In genomic region chr1:23910553-23911246, GRCh38 we compare ENCODE assay signal across 13 cellular contexts. TPM values are rescaled to one million over a fixed set of nuclear protein-coding genes. Genes with fewer than 3 reads are reported as not detected.
DNase-seq lines count a peak whose midpoint lies in the region; ATAC-seq and TF ChIP-seq lines count a peak whose summit lies in the region.
"Had no signal": no experiment of that assay in that cellular context is flagged by ENCODE, and none has a peak within 500 bp of the region (broad histone marks: within the 10 kb centered on the region; RNA-seq: fewer than 3 reads in every experiment).

No MANE protein-coding gene starts in this region.

- peak overlapping the region; percentile 98 for H3K4me3 Mint-ChIP-seq in activated B cell treated with CpG ODN at 0.5 μM for 24 hours
- H3K4me3 Mint-ChIP-seq in stimulated activated naive CD8-positive, alpha-beta T cell treated with anti-CD3 and anti-CD28 coated beads, Interleukin-15, amount 100 ng/mL, for 72 hours, result peak overlapping the region; percentile 63 to 79

- no peak for TF ChIP-seq CTCF in activated B cell treated with CpG ODN at 0.5 μM for 24 hours (IDR thresholded peaks at IDR 0.05)

- POLR2A ChIA-PET in activated B cell treated with CpG ODN at 0.5 μM for 24 hours (lab: Charles Lee), result interaction anchor here (0.5 to 7.5 kb wide), 25 partner anchors 7 to 835 kb away, joined by 3 to 208 read pairs (median 6); partner anchors contain the start of genes CLIC4, HMGCL, LYPLA2 and PITHD1

- intact Hi-C loops in activated B cell treated with CpG ODN at 0.5 μM for 24 hours (cut with micrococcal nuclease), result no loop called here

- H3K36me3 Mint-ChIP-seq in activated naive CD4-positive, alpha-beta T cell treated with anti-CD3 and anti-CD28 coated beads, Interleukin-2, amount 50 U/mL, for 72 hours, result no peaks in the 10 kb centered on the region
- H3K36me3 Mint-ChIP-seq in activated B cell treated with CpG ODN at 0.5 μM for 24 hours (ENCODE audit: low read depth), result peaks cover 57% of the 10 kb centered on the region

- H3K9me3 Mint-ChIP-seq in activated naive CD4-positive, alpha-beta T cell treated with anti-CD3 and anti-CD28 coated beads, Interleukin-2, amount 50 U/mL, for 72 hours, result no peaks in the 10 kb centered on the region
- H3K9me3 Mint-ChIP-seq in activated B cell treated with CpG ODN at 0.5 μM for 24 hours, result no peaks in the 10 kb centered on the region
- no peaks in the 10 kb centered on the region for H3K9me3 Mint-ChIP-seq in stimulated activated naive CD8-positive, alpha-beta T cell treated with anti-CD3 and anti-CD28 coated beads, Interleukin-15, amount 100 ng/mL, for 72 hours

- no peaks in the 10 kb centered on the region for H3K27me3 Mint-ChIP-seq in activated B cell treated with CpG ODN at 0.5 μM for 24 hours
- peaks cover 2% of the 10 kb centered on the region for H3K27me3 Mint-ChIP-seq in stimulated activated naive CD8-positive, alpha-beta T cell treated with anti-CD3 and anti-CD28 coated beads, Interleukin-15, amount 100 ng/mL, for 72 hours

- ATAC-seq in activated naive CD4-positive, alpha-beta T cell treated with anti-CD3 and anti-CD28 coated beads, Interleukin-2, amount 50 U/mL, for 72 hours, result peak; percentile 36 to 60
- ATAC-seq in HG03432 (IDR thresholded peaks at IDR 0.05; ENCODE audit: unreplicated experiment) (peak; percentile 30), activated B cell treated with CpG ODN at 0.5 μM for 24 hours (ENCODE audit: low read depth) (peak; percentile 5), HG03442 (IDR thresholded peaks at IDR 0.05; ENCODE audit: unreplicated experiment) (no peak)
- ATAC-seq in stimulated activated naive CD8-positive, alpha-beta T cell treated with anti-CD3 and anti-CD28 coated beads, Interleukin-15, amount 100 ng/mL, for 72 hours, result peak; percentile 19
- ATAC-seq: mucosa of descending colon, psoas muscle had no signal

- peaks cover 92% of the 10 kb centered on the region for H3K4me1 Mint-ChIP-seq in activated B cell treated with CpG ODN at 0.5 μM for 24 hours
- H3K4me1 Mint-ChIP-seq in stimulated activated naive CD8-positive, alpha-beta T cell treated with anti-CD3 and anti-CD28 coated beads, Interleukin-15, amount 100 ng/mL, for 72 hours, result peaks cover 73% of the 10 kb centered on the region

- no peak for DNase-seq in activated naive CD4-positive, alpha-beta T cell treated with anti-CD3 and anti-CD28 coated beads, Interleukin-2, amount 50 U/mL, for 72 hours (ENCODE audit: low spot score in 2 of 2)
- no peak for DNase-seq in activated naive CD4-positive, alpha-beta T cell treated with Interleukin-2 at 50 U/mL for 16 hours
- no peak for DNase-seq in activated B cell treated with CpG ODN at 0.5 μM for 24 hours
- peak in 1 of 2 donors; percentile 32 for DNase-seq in stimulated activated naive CD8-positive, alpha-beta T cell treated with anti-CD3 and anti-CD28 coated beads, Interleukin-15, amount 100 ng/mL, for 72 hours
- no peak for DNase-seq in HPDE6-E6E7 (ENCODE audit: extremely low spot score)
- no peak for DNase-seq in NCI-H446 treated with DMSO at 0.1 percent for 48 hours (lab: John Stamatoyannopoulos, UW)
- DNase-seq: dermis blood vessel endothelial cell, mucosa of descending colon, psoas muscle had no signal

- CTCF ChIA-PET in activated B cell treated with CpG ODN at 0.5 μM for 24 hours (lab: Charles Lee), result interaction anchor here (0.6 to 4.1 kb wide), 5 partner anchors 22 to 140 kb away, joined by 3 to 40 read pairs (median 7); no protein-coding TSS in a partner anchor

- H3K27ac Mint-ChIP-seq in activated naive CD4-positive, alpha-beta T cell treated with anti-CD3 and anti-CD28 coated beads, Interleukin-2, amount 50 U/mL, for 72 hours, result no peak overlapping the region
- H3K27ac Mint-ChIP-seq in activated B cell treated with CpG ODN at 0.5 μM for 24 hours, result peak overlapping the region; percentile 99
- H3K27ac Mint-ChIP-seq in stimulated activated naive CD8-positive, alpha-beta T cell treated with anti-CD3 and anti-CD28 coated beads, Interleukin-15, amount 100 ng/mL, for 72 hours, result peak overlapping the region in 1 of 2 donors; percentile 85

RNA-seq across cellular contexts. Expression of gene CNR2, which starts 2.5 kb away (rescaled TPM):
- total RNA-seq in activated naive CD4-positive, alpha-beta T cell treated with anti-CD3 and anti-CD28 coated beads, Interleukin-2, amount 50 U/mL, for 72 hours, result under 1 TPM in 1 of 2 donors, not detected in 1; 0.05 TPM
- total RNA-seq in activated B cell treated with CpG ODN at 0.5 μM for 24 hours, result 44.5 and 51.0 TPM in 2 replicates
- total RNA-seq: Daoy, dermis blood vessel endothelial cell, H4 had no signal

RNA-seq across cellular contexts. Expression of gene FUCA1, which starts 42.6 kb away (rescaled TPM):
- 1 to 10 TPM; 4.3 to 6.4 TPM for total RNA-seq in activated naive CD4-positive, alpha-beta T cell treated with anti-CD3 and anti-CD28 coated beads, Interleukin-2, amount 50 U/mL, for 72 hours
- 9.5 and 10.7 TPM in 2 replicates for total RNA-seq in activated B cell treated with CpG ODN at 0.5 μM for 24 hours

RNA-seq across cellular contexts. Expression of gene PNRC2, which starts 48.9 kb away (rescaled TPM):
- total RNA-seq in activated naive CD4-positive, alpha-beta T cell treated with anti-CD3 and anti-CD28 coated beads, Interleukin-2, amount 50 U/mL, for 72 hours, result 100 to 1,000 TPM; 121 to 137 TPM
- total RNA-seq in activated B cell treated with CpG ODN at 0.5 μM for 24 hours, result 175 and 184 TPM in 2 replicates

Comparison
In these comparisons a context has a peak if more than half of its experiments do, and no peak if none do; other contexts are left out.
1. RNA of gene CNR2, which starts 2.5 kb away (total RNA-seq): 44.5 to 51.0 TPM in activated B cell treated with CpG ODN at 0.5 μM for 24 hours; 0.05 TPM in activated naive CD4-positive, alpha-beta T cell treated with anti-CD3 and anti-CD28 coated beads, Interleukin-2, amount 50 U/mL, for 72 hours; every median in the first group is over 10 times any median in the second.